Comparison of ENCODE assay signal across 22 cellular contexts in the genomic region with DNA sequence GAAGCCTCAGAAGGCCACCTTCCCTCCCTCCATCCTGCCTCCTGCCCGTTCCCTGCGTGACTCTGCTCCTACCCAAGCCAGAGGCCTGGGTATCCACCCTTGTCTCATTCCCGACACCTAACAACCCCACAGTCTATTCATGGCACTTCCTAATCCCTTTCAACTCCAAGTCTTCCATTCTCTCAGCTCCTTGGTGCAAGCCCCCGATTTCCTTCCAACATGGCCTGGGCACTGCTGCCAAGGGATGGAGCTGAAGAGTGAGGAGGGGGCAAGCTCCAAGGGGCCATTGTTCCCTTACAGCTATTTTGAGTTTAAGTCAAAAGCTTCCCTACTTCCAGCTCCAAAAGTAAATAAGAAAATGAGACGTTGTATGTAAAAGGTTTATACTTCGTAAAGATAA.
A peak's percentile ranks its signal among the peaks of the same experiment; 100 is the strongest.
DNase-seq lines count a peak whose midpoint lies in the region; ATAC-seq and TF ChIP-seq lines count a peak whose summit lies in the region.
"Had no signal": no experiment of that assay in that cellular context is flagged by ENCODE, and none has a peak within 500 bp of the region (broad histone marks: within the 10 kb centered on the region; RNA-seq: fewer than 3 reads in every experiment).

No MANE protein-coding gene starts in this region.

- H3K27ac Mint-ChIP-seq in T-helper 17 cell, result peak overlapping the region; percentile 32
- H3K27ac Mint-ChIP-seq: CD4-positive, alpha-beta memory T cell; CD8-positive, alpha-beta memory T cell had no signal

- no peaks in the 10 kb centered on the region for H3K36me3 Mint-ChIP-seq in T-helper 17 cell (ENCODE audit: low read depth)
- H3K36me3 Mint-ChIP-seq: CD14-positive monocyte; CD4-positive, alpha-beta memory T cell; CD4-positive, CD25-positive, alpha-beta regulatory T cell; CD8-positive, alpha-beta memory T cell had no signal

- no peaks in the 10 kb centered on the region for H3K4me1 ChIP-seq in vagina
- H3K4me1 ChIP-seq: BE2C had no signal

- in situ Hi-C loops in G401 (cut with HindIII; ENCODE audit: low sequenced_read_pairs), result no loop called here

- H3K27ac ChIP-seq in vagina, result no peak overlapping the region
- H3K27ac ChIP-seq: BLaER1 had no signal

- TF ChIP-seq CTCF in vagina (IDR thresholded peaks at IDR 0.05), result no peak

- DNase-seq in T-helper 17 cell, result no peak
- DNase-seq in ecto neural progenitor cell (ENCODE audit: low spot score), result peak; percentile 35
- peak; percentile 72 to 74 for DNase-seq in vagina (ENCODE audit: extremely low spot score in 2 of 2)
- no peak for DNase-seq in G401 (ENCODE audit: low spot score)
- DNase-seq: 8988T; ACHN; BE2C; C1 segment of cervical spinal cord; CD4-positive, alpha-beta memory T cell; CD4-positive, CD25-positive, alpha-beta regulatory T cell; CD8-positive, alpha-beta memory T cell; COR-L47; DMS 273 treated with DMSO at 0.1 percent for 48 hours; DMS153; DMS53; DMS79; DND-41; EL; GF-D8 had no signal

- intact Hi-C loops in vagina (cut with DNase I), result no loop called here

- H3K9me3 ChIP-seq in T-helper 17 cell (ENCODE audit: control insufficient read depth, low read length, poor library complexity, severe bottlenecking) (no peaks in the 10 kb centered on the region), vagina (no peaks in the 10 kb centered on the region)
- H3K9me3 ChIP-seq: BE2C, BLaER1 had no signal

- no peak overlapping the region for H3K4me3 ChIP-seq in vagina
- H3K4me3 ChIP-seq: BLaER1 had no signal

- no peaks in the 10 kb centered on the region for H3K36me3 ChIP-seq in vagina
- H3K36me3 ChIP-seq: BE2C, BLaER1 had no signal

- peaks cover 50% of the 10 kb centered on the region for H3K27me3 Mint-ChIP-seq in T-helper 17 cell

- H3K27me3 ChIP-seq in vagina, result no peaks in the 10 kb centered on the region
- H3K27me3 ChIP-seq: BLaER1 had no signal

- H3K4me1 Mint-ChIP-seq in T-helper 17 cell, result peaks cover 7% of the 10 kb centered on the region

- H3K4me3 Mint-ChIP-seq in T-helper 17 cell, result no peak overlapping the region
- H3K4me3 Mint-ChIP-seq: CD14-positive monocyte; CD4-positive, alpha-beta memory T cell; CD4-positive, CD25-positive, alpha-beta regulatory T cell; CD8-positive, alpha-beta memory T cell had no signal

- no peak for ATAC-seq in T-helper 17 cell
- no peak for ATAC-seq in GM21423 (IDR thresholded peaks at IDR 0.05; ENCODE audit: unreplicated experiment)

- no peak for TF ChIP-seq POLR2A in vagina (IDR thresholded peaks at IDR 0.05)

Comparison
In these comparisons a context has a peak if more than half of its experiments do, and no peak if none do; other contexts are left out.
1. DNase-seq: peak in ecto neural progenitor cell (single experiment) and vagina (2 of 2); none in T-helper 17 cell (0 of 3) and G401 (single experiment).